Comparison of ENCODE assay signal across 7 cellular contexts in genomic region chr3:126523745-126524428, GRCh38. TPM values are rescaled to one million over a fixed set of nuclear protein-coding genes. Genes with fewer than 3 reads are reported as not detected.
A peak's percentile ranks its signal among the peaks of the same experiment; 100 is the strongest.
DNase-seq lines count a peak whose midpoint lies in the region; ATAC-seq and TF ChIP-seq lines count a peak whose summit lies in the region.

TSS of gene CHST13 (plus strand) at chr3:126524155. CDS start at chr3:126524333, 178 bp downstream.

- no peak within 1 kb of the TSS for H3T11ph ChIP-seq in H9 (ENCODE audit: low read length)

- no peaks in the 10 kb centered on the region; the same call in 1 of the 2 replicates for H3K27me3 ChIP-seq in H9 (ENCODE audit: insufficient read depth, low read length)
- peaks cover 36% of the 10 kb centered on the region for H3K27me3 ChIP-seq in ectodermal cell (ENCODE audit: control insufficient read depth, insufficient read depth, low read length, poor library complexity, severe bottlenecking)

- no peak within 1 kb of the TSS for H4K91ac ChIP-seq in H9 (ENCODE audit: insufficient read length, low read depth, low read length)

- no CpG with 5 or more reads among the region's 56 CpGs for WGBS in H9 (ENCODE audit: extremely low coverage, insufficient read length, low lambda C conversion rate)
- 6 to 7% methylated on average over 56 of the region's 56 CpGs for whole genome bisulfite sequencing in ectodermal cell, 2 experiments
- WGBS in urinary bladder = 7% methylated on average over 56 of the region's 56 CpGs

- H2BK120ac ChIP-seq in H9 (ENCODE audit: low read depth, low read length, poor library complexity, severe bottlenecking) = no peak within 1 kb of the TSS

- no peaks in the 10 kb centered on the region for H3K36me3 ChIP-seq in ectodermal cell (ENCODE audit: control insufficient read depth, insufficient read depth, low read length)
- H3K36me3 ChIP-seq in urinary bladder (ENCODE audit: insufficient read depth) = no peaks in the 10 kb centered on the region

- no peak within 1 kb of the TSS for H2BK15ac ChIP-seq in H9 (ENCODE audit: low read depth, low read length)

- DNase-seq in H9 (peak; percentile 71), NCI-H524 (lab: John Stamatoyannopoulos, UW) (peak; percentile 37 to 76), mesothelial cell of epicardium (ENCODE audit: low spot score in 2 of 2, unreplicated experiment in 2 of 2) (peak in 1 of 2 experiments; percentile 56)

- peaks cover 2 to 24% of the 10 kb centered on the region in 2 experiments; a peak in 3 of 4 replicates for H3K4me1 Mint-ChIP-seq in H9
- no peaks in the 10 kb centered on the region for H3K4me1 Mint-ChIP-seq in mesothelial cell of epicardium

- peak within 1 kb of the TSS; percentile 42 for H3K4me3 ChIP-seq in ectodermal cell (ENCODE audit: insufficient read depth, low read depth, low read length)
- peak within 1 kb of the TSS; percentile 28 for H3K4me3 ChIP-seq in urinary bladder (ENCODE audit: low read depth, low read length)

- no peak for TF ChIP-seq CTCF in H9 (conservative IDR thresholded peaks at IDR 0.05)
- TF ChIP-seq CTCF in mesothelial cell of epicardium (IDR thresholded peaks at IDR 0.05; ENCODE audit: unreplicated experiment) = no peak

- no peak within 1 kb of the TSS for H2AK5ac ChIP-seq in H9 (ENCODE audit: insufficient read length, low read length)

- no peak within 1 kb of the TSS for H3K14ac ChIP-seq in H9 (ENCODE audit: insufficient read depth, low read length)

- no peak within 1 kb of the TSS for H3K9ac ChIP-seq in H9 (ENCODE audit: extremely low read depth, insufficient read length, low read length)

- H4K20me1 ChIP-seq in H9 (ENCODE audit: control insufficient read depth, insufficient read depth, insufficient read length) = no peaks in the 10 kb centered on the region

- no peaks in the 10 kb centered on the region for H3K23me2 ChIP-seq in H9 (ENCODE audit: insufficient read length, low read depth, low read length, poor library complexity, severe bottlenecking)

- H3K4me3 Mint-ChIP-seq in H9 (peak within 1 kb of the TSS; percentile 69 to 79), mesothelial cell of epicardium (peak within 1 kb of the TSS; percentile 49)

- no peaks in the 10 kb centered on the region for H3K79me2 ChIP-seq in H9 (ENCODE audit: insufficient read depth, low read length)

- no peak within 1 kb of the TSS for H3K18ac ChIP-seq in H9 (ENCODE audit: insufficient read length, low read depth, low read length)

- H3K4ac ChIP-seq in H9 (ENCODE audit: low read depth, low read length) = no peak within 1 kb of the TSS

- H3K36me3 Mint-ChIP-seq in H9 (ENCODE audit: insufficient read depth in 1 of 3, low read depth in 3 of 3) = no peaks in the 10 kb centered on the region; a peak in 1 of 7 replicates
- no peaks in the 10 kb centered on the region for H3K36me3 Mint-ChIP-seq in mesothelial cell of epicardium

- H3K27ac Mint-ChIP-seq in H9 (no peak within 1 kb of the TSS), mesothelial cell of epicardium (no peak within 1 kb of the TSS)

- no peak within 1 kb of the TSS for H3K56ac ChIP-seq in H9 (ENCODE audit: insufficient read length, low read depth, low read length)

- H3K23ac ChIP-seq in H9 (ENCODE audit: insufficient read length, low read depth, low read length) = no peak within 1 kb of the TSS

- H3K27ac ChIP-seq in H9 (ENCODE audit: insufficient read length, low read depth, low read length) = no peak within 1 kb of the TSS
- H3K27ac ChIP-seq in ectodermal cell (ENCODE audit: insufficient read depth, low read depth, low read length, poor library complexity, severe bottlenecking) = no peak within 1 kb of the TSS
- no peak within 1 kb of the TSS for H3K27ac ChIP-seq in urinary bladder (ENCODE audit: low read depth)

- H3K27me3 Mint-ChIP-seq in H9 (ENCODE audit: low read depth) (peaks cover 42% of the 10 kb centered on the region), mesothelial cell of epicardium (ENCODE audit: low read depth) (peaks cover 71% of the 10 kb centered on the region)

- no peaks in the 10 kb centered on the region for H3K9me3 ChIP-seq in H9 (ENCODE audit: control insufficient read depth, low read depth, low read length)
- H3K9me3 ChIP-seq in ectodermal cell (ENCODE audit: control insufficient read depth, low read length) = no peaks in the 10 kb centered on the region

- H2BK20ac ChIP-seq in H9 (ENCODE audit: low read depth, low read length, poor library complexity, severe bottlenecking) = no peak within 1 kb of the TSS

- no peaks in the 10 kb centered on the region; a peak in 1 of 5 replicates for H3K9me3 Mint-ChIP-seq in H9
- no peaks in the 10 kb centered on the region for H3K9me3 Mint-ChIP-seq in mesothelial cell of epicardium

- H2AFZ ChIP-seq in H9 (ENCODE audit: low read length) = no peak within 1 kb of the TSS

- no peak within 1 kb of the TSS for H4K5ac ChIP-seq in H9 (ENCODE audit: insufficient read length, low read depth, low read length)

- H4K8ac ChIP-seq in H9 (replicated peaks; ENCODE audit: insufficient read length, low read depth, low read length) = no peak within 1 kb of the TSS

- H2BK5ac ChIP-seq in H9 (ENCODE audit: insufficient read length, low read length) = no peak within 1 kb of the TSS

- H3K79me1 ChIP-seq in H9 (ENCODE audit: insufficient read depth, low read depth, low read length, poor library complexity, severe bottlenecking) = no peaks in the 10 kb centered on the region

- peak within 1 kb of the TSS; percentile 37 for H3K4me2 ChIP-seq in H9 (ENCODE audit: insufficient read depth, insufficient read length, low read length)

- ATAC-seq in GM18502 (IDR thresholded peaks at IDR 0.05; ENCODE audit: poor library complexity, unreplicated experiment) (no peak), HG03139 (IDR thresholded peaks at IDR 0.05; ENCODE audit: unreplicated experiment) (no peak)

- H3K4me1 ChIP-seq in H9 (ENCODE audit: insufficient read depth, low read length) (no peaks in the 10 kb centered on the region), ectodermal cell (ENCODE audit: control insufficient read depth, insufficient read depth, low read length) (peaks cover 14% of the 10 kb centered on the region), urinary bladder (ENCODE audit: insufficient read depth) (no peaks in the 10 kb centered on the region)

- no peak within 1 kb of the TSS for H2BK12ac ChIP-seq in H9 (ENCODE audit: insufficient read length, low read depth, low read length)

RNA-seq across cellular contexts. Expression of gene CHST13, which starts in this region (rescaled TPM):
- 0.85 and 0.99 TPM in 2 replicates for total RNA-seq in H9 (2021)
- 0.44 TPM for polyA plus RNA-seq in ectodermal cell (2013, experiment 1 of 4)
- 0.89 TPM for polyA plus RNA-seq in ectodermal cell (2013, experiment 2 of 4)
- 0.80 TPM for polyA plus RNA-seq in ectodermal cell (2013, experiment 3 of 4)
- 0.69 TPM for polyA plus RNA-seq in ectodermal cell (2013, experiment 4 of 4)
- total RNA-seq in mesothelial cell of epicardium = not detected in 3 replicates
- 0.32 TPM for total RNA-seq in urinary bladder
- polyA plus RNA-seq in urinary bladder = 0.24 TPM

Comparison
In these comparisons a context has a peak if more than half of its experiments do, and no peak if none do; other contexts are left out.
1. Peak in DNase-seq and H3K4me2 ChIP-seq in H9; RNA of the gene not detected or under 1 TPM.